8 cellular contexts compared by ENCODE assay signal in the genomic region with DNA sequence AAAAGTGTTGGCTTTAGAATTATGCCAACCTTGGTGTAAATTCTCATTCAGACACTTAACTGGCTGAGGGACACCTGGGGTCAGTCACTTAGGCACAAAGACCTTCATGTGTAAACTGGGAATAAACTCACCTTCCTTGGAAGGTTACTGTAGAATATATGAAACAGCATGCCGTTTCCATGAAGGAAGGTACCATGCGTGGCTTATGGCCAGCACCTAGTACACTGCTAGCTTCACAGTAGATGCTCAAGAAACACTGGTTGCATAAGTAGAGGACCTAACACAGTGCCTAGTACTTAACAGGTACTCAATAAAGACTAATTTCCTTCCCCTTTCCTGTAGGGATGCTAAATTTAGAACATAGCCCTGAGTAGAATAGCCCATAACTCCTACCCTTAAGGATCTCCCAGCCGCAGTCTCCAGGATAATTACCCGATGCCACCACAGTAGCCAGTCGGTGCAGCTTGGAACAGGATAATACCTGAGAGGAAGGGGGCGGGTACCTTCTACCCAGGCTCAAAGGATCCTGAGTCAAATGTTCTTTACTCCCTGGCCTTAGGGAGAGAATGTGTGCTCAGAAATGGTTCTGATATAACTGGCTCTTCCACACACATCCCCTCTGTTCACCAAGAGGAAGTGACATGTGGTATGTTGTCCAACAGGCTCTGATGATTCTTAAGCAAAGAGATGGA. TPM values are rescaled to one million over a fixed set of nuclear protein-coding genes. Genes with fewer than 3 reads are reported as not detected.
DNase-seq lines count a peak whose midpoint lies in the region; ATAC-seq and TF ChIP-seq lines count a peak whose summit lies in the region.

No MANE protein-coding gene starts in this region.

- CTCF ChIA-PET in CD8-positive, alpha-beta memory T cell (lab: Charles Lee): interaction anchor here (0.9 to 5.7 kb wide), 6 partner anchors 9 to 106 kb away, joined by 3 to 138 read pairs (median 6); no protein-coding TSS in a partner anchor

- H3K4me3 ChIP-seq in CD8-positive, alpha-beta memory T cell (ENCODE audit: low read length): peak overlapping the region; percentile 99

- TF ChIP-seq CTCF in nephron progenitor cell (IDR thresholded peaks at IDR 0.05): no peak

- POLR2A ChIA-PET in CD8-positive, alpha-beta memory T cell (lab: Charles Lee): interaction anchor here (0.6 to 1.3 kb wide), 2 partner anchors 45 to 52 kb away, joined by 3 read pairs; no protein-coding TSS in a partner anchor

- peaks cover 4 to 27% (median 10%) of the 10 kb centered on the region in 3 donors for H3K36me3 Mint-ChIP-seq in CD8-positive, alpha-beta memory T cell
- peaks cover 56% of the 10 kb centered on the region for H3K36me3 Mint-ChIP-seq in nephron progenitor cell (ENCODE audit: low read depth)

- peak overlapping the region; percentile 88 to 98 (median 96) for H3K4me3 Mint-ChIP-seq in CD8-positive, alpha-beta memory T cell
- peak overlapping the region; percentile 61 for H3K4me3 Mint-ChIP-seq in nephron progenitor cell

- H3K4me1 Mint-ChIP-seq in CD8-positive, alpha-beta memory T cell: peaks cover 73 to 86% (median 84%) of the 10 kb centered on the region in 3 donors
- H3K4me1 Mint-ChIP-seq in nephron progenitor cell: peaks cover 64% of the 10 kb centered on the region

- no peak for DNase-seq in CD8-positive, alpha-beta memory T cell
- DNase-seq in NCI-H2029 (lab: John Stamatoyannopoulos, UW) (peak; percentile 66), nephron progenitor cell (no peak), NCI-H1436 treated with DMSO at 0.1 percent for 48 hours (lab: John Stamatoyannopoulos, UW) (no peak)
- DNase-seq in activated effector memory CD4-positive, alpha-beta T cell treated with anti-CD3 and anti-CD28 coated beads, Interleukin-2, amount 50 U/mL, for 16 hours: no peak

- peak overlapping the region; percentile 49 to 99 (median 96) for H3K27ac Mint-ChIP-seq in CD8-positive, alpha-beta memory T cell
- H3K27ac Mint-ChIP-seq in nephron progenitor cell: no peak overlapping the region

- no peaks in the 10 kb centered on the region for H3K9me3 Mint-ChIP-seq in CD8-positive, alpha-beta memory T cell
- no peaks in the 10 kb centered on the region for H3K9me3 Mint-ChIP-seq in nephron progenitor cell

- peaks cover 0 to 1% of the 10 kb centered on the region in 2 donors for H3K27me3 Mint-ChIP-seq in CD8-positive, alpha-beta memory T cell
- no peaks in the 10 kb centered on the region for H3K27me3 Mint-ChIP-seq in nephron progenitor cell (ENCODE audit: low read depth, poor library complexity)

- H3K9me3 ChIP-seq in CD8-positive, alpha-beta memory T cell (ENCODE audit: low read length): no peaks in the 10 kb centered on the region

- H3K27me3 ChIP-seq in CD8-positive, alpha-beta memory T cell (ENCODE audit: insufficient read depth, low read length, poor library complexity, severe bottlenecking): no peaks in the 10 kb centered on the region

- peak overlapping the region; percentile 97 for H3K27ac ChIP-seq in CD8-positive, alpha-beta memory T cell (ENCODE audit: low read depth, low read length)
- H3K27ac ChIP-seq in cingulate gyrus (ENCODE audit: low read depth, low read length): peak overlapping the region; percentile 99

- H3K4me1 ChIP-seq in CD8-positive, alpha-beta memory T cell (ENCODE audit: insufficient read depth, low read length): peaks cover 73% of the 10 kb centered on the region

- peaks cover 14% of the 10 kb centered on the region for H3K36me3 ChIP-seq in CD8-positive, alpha-beta memory T cell (ENCODE audit: insufficient read depth, low read length)

- no peak for ATAC-seq in HG03159 (IDR thresholded peaks at IDR 0.05; ENCODE audit: unreplicated experiment)
- ATAC-seq in HG02588 (IDR thresholded peaks at IDR 0.05; ENCODE audit: unreplicated experiment): no peak

RNA-seq across cellular contexts. Expression of a gene that starts 3.6 kb away (rescaled TPM):
- total RNA-seq in CD8-positive, alpha-beta memory T cell: 100 to 1,000 TPM; 328 TPM
- polyA plus RNA-seq in CD8-positive, alpha-beta memory T cell: 32.1 TPM

RNA-seq across cellular contexts. Expression of a gene that starts 20.0 kb away (rescaled TPM):
- total RNA-seq in CD8-positive, alpha-beta memory T cell: 10 to 100 TPM; 60.3 to 62.7 TPM
- polyA plus RNA-seq in CD8-positive, alpha-beta memory T cell: 1.1 TPM
